ENCODE assay signal across 8 cellular contexts in genomic region chr3:48240000-48240710, GRCh38. TPM values are rescaled to one million over a fixed set of nuclear protein-coding genes. Genes with fewer than 3 reads are reported as not detected.
DNase-seq lines count a peak whose midpoint lies in the region; ATAC-seq and TF ChIP-seq lines count a peak whose summit lies in the region.

No MANE protein-coding gene starts in this region.

- TF ChIP-seq CTCF in heart left ventricle (IDR thresholded peaks at IDR 0.05) (no peak), uterus (IDR thresholded peaks at IDR 0.05) (no peak)

- H3K14ac ChIP-seq in mesenchymal stem cell (ENCODE audit: low read length in 2 of 2): no peak overlapping the region

- H3K36me3 ChIP-seq in heart left ventricle (no peaks in the 10 kb centered on the region), mesenchymal stem cell (ENCODE audit: control insufficient read depth in 1 of 2, insufficient read depth in 2 of 2, low read depth in 1 of 2, low read length in 2 of 2) (no peaks in the 10 kb centered on the region), uterus (no peaks in the 10 kb centered on the region)

- no peak overlapping the region for H2AK5ac ChIP-seq in mesenchymal stem cell (ENCODE audit: low read length, severe bottlenecking)

- no peak overlapping the region for H3K4me2 ChIP-seq in mesenchymal stem cell (ENCODE audit: low read length, poor library complexity, severe bottlenecking)

- H3K4me1 Mint-ChIP-seq in activated T-helper 2 cell treated with anti-CD3 and anti-CD28 coated beads, Interferon-gamma antibody, Interleukin-2, Interleukin-4, amounts not matched to agents 10 μg/mL and 5 μg/mL and 100 μg/mL, durations not matched to agents 14 hours and 24 hours and 36 hours (ENCODE audit: low read depth): peaks cover 17% of the 10 kb centered on the region

- no peak overlapping the region for H2BK15ac ChIP-seq in mesenchymal stem cell (ENCODE audit: low read depth, poor library complexity, severe bottlenecking)

- H3K27me3 Mint-ChIP-seq in activated T-helper 2 cell treated with anti-CD3 and anti-CD28 coated beads, Interferon-gamma antibody, Interleukin-2, Interleukin-4, amounts not matched to agents 10 μg/mL and 5 μg/mL and 100 μg/mL, durations not matched to agents 14 hours and 24 hours and 36 hours (ENCODE audit: low read depth): no peaks in the 10 kb centered on the region

- H3K27me3 ChIP-seq in heart left ventricle (no peaks in the 10 kb centered on the region), mesenchymal stem cell (ENCODE audit: control insufficient read depth in 1 of 2, insufficient read depth in 1 of 2, low read length in 2 of 2) (no peaks in the 10 kb centered on the region), uterus (no peaks in the 10 kb centered on the region)

- no peak overlapping the region for H4K91ac ChIP-seq in mesenchymal stem cell (ENCODE audit: low read length)

- intact Hi-C loops in heart left ventricle (cut with DNase I): loop anchor here in 1 of 10 donors (10.0 kb wide), 1 partner anchor 45 kb away; no protein-coding TSS in a partner anchor
- intact Hi-C loops in left cardiac atrium (cut with DNase I): no loop called here
- intact Hi-C loops in activated T-helper 2 cell treated with anti-CD3 and anti-CD28 coated beads, Interferon-gamma antibody, Interleukin-2, Interleukin-4, amounts not matched to agents 10 μg/mL and 5 μg/mL and 100 μg/mL, durations not matched to agents 14 hours and 24 hours and 36 hours (cut with micrococcal nuclease): loop anchor here (2.0 to 10.0 kb wide), 2 partner anchors 61 to 315 kb away; partner anchors contain the start of genes NME6 and PFKFB4
- intact Hi-C loops in uterus (cut with DNase I; ENCODE audit: low total_unique reads): no loop called here

- no peak overlapping the region for H3K4ac ChIP-seq in mesenchymal stem cell (ENCODE audit: low read depth in 1 of 2, low read length in 2 of 2)

- H3K18ac ChIP-seq in mesenchymal stem cell (ENCODE audit: low read depth in 1 of 2, low read length in 2 of 2): no peak overlapping the region

- 76 to 81% (median 78%) methylated on average over 15 of the region's 15 CpGs for WGBS in heart left ventricle, 4 donors
- WGBS in mesenchymal stem cell: 65% methylated on average over 15 of the region's 15 CpGs

- ATAC-seq in heart left ventricle (no peak), left cardiac atrium (no peak), GM21360 (IDR thresholded peaks at IDR 0.05; ENCODE audit: unreplicated experiment) (no peak)

- H3K4me3 ChIP-seq in heart left ventricle (peak overlapping the region in 10 of 12 donors; percentile 66 to 91 (median 81)), mesenchymal stem cell (ENCODE audit: insufficient read depth in 1 of 2, low read depth in 1 of 2, low read length in 2 of 2) (peak overlapping the region in 1 of 2 experiments; percentile 97), uterus (no peak overlapping the region)

- peak overlapping the region; percentile 43 for H3K4me3 Mint-ChIP-seq in activated T-helper 2 cell treated with anti-CD3 and anti-CD28 coated beads, Interferon-gamma antibody, Interleukin-2, Interleukin-4, amounts not matched to agents 10 μg/mL and 5 μg/mL and 100 μg/mL, durations not matched to agents 14 hours and 24 hours and 36 hours (ENCODE audit: low read depth)

- peak overlapping the region; percentile 91 for H3K9ac ChIP-seq in mesenchymal stem cell (ENCODE audit: low read length)

- DNase-seq in heart left ventricle (peak in 1 of 5 donors; percentile 30), left cardiac atrium (no peak), mesenchymal stem cell (no peak), uterus (no peak), NCI-H2196 (lab: John Stamatoyannopoulos, UW; ENCODE audit: unreplicated experiment) (no peak), NCI-H2196 treated with DMSO at 0.1 percent for 48 hours (lab: John Stamatoyannopoulos, UW; ENCODE audit: unreplicated experiment) (no peak)
- no peak for DNase-seq in activated T-helper 2 cell treated with anti-CD3 and anti-CD28 coated beads, Interferon-gamma antibody, Interleukin-2, Interleukin-4, amounts not matched to agents 10 μg/mL and 5 μg/mL and 100 μg/mL, durations not matched to agents 14 hours and 24 hours and 36 hours (ENCODE audit: low spot score)

- no peak overlapping the region for H2BK12ac ChIP-seq in mesenchymal stem cell (ENCODE audit: low read length in 2 of 2)

- H3K27ac Mint-ChIP-seq in activated T-helper 2 cell treated with anti-CD3 and anti-CD28 coated beads, Interferon-gamma antibody, Interleukin-2, Interleukin-4, amounts not matched to agents 10 μg/mL and 5 μg/mL and 100 μg/mL, durations not matched to agents 14 hours and 24 hours and 36 hours: peak overlapping the region; percentile 96

- H3K36me3 Mint-ChIP-seq in activated T-helper 2 cell treated with anti-CD3 and anti-CD28 coated beads, Interferon-gamma antibody, Interleukin-2, Interleukin-4, amounts not matched to agents 10 μg/mL and 5 μg/mL and 100 μg/mL, durations not matched to agents 14 hours and 24 hours and 36 hours (ENCODE audit: low read depth): peaks cover 9% of the 10 kb centered on the region

- H3K27ac ChIP-seq in heart left ventricle (peak overlapping the region in 9 of 12 donors; percentile 67 to 89 (median 81)), mesenchymal stem cell (ENCODE audit: low read length, poor library complexity, severe bottlenecking) (no peak overlapping the region), uterus (peak overlapping the region; percentile 69 to 82)

- H3K9me3 ChIP-seq in heart left ventricle (no peaks in the 10 kb centered on the region), mesenchymal stem cell (ENCODE audit: control insufficient read depth, low read length) (no peaks in the 10 kb centered on the region), uterus (no peaks in the 10 kb centered on the region)

- H3K79me1 ChIP-seq in mesenchymal stem cell (replicated peaks; ENCODE audit: low read length, poor library complexity, severe bottlenecking): peaks cover 4% of the 10 kb centered on the region

- H3K9me3 Mint-ChIP-seq in activated T-helper 2 cell treated with anti-CD3 and anti-CD28 coated beads, Interferon-gamma antibody, Interleukin-2, Interleukin-4, amounts not matched to agents 10 μg/mL and 5 μg/mL and 100 μg/mL, durations not matched to agents 14 hours and 24 hours and 36 hours: no peaks in the 10 kb centered on the region

- no peak for TF ChIP-seq POLR2A in heart left ventricle (IDR thresholded peaks at IDR 0.05)
- no peak for TF ChIP-seq POLR2A in uterus (IDR thresholded peaks at IDR 0.05)

- peaks cover 0 to 28% (median 11%) of the 10 kb centered on the region in 12 donors for H3K4me1 ChIP-seq in heart left ventricle
- H3K4me1 ChIP-seq in mesenchymal stem cell (ENCODE audit: control insufficient read depth, insufficient read depth, low read depth, low read length): peaks cover 2% of the 10 kb centered on the region
- peaks cover 0 to 3% of the 10 kb centered on the region in 2 donors for H3K4me1 ChIP-seq in uterus

- H3K23ac ChIP-seq in mesenchymal stem cell (ENCODE audit: low read length in 2 of 2): no peak overlapping the region

- no peak overlapping the region for H2BK5ac ChIP-seq in mesenchymal stem cell (ENCODE audit: low read depth, low read length, poor library complexity, severe bottlenecking)

- H4K8ac ChIP-seq in mesenchymal stem cell (ENCODE audit: low read length): no peak overlapping the region

- H2AFZ ChIP-seq in mesenchymal stem cell (ENCODE audit: low read depth, low read length): no peak overlapping the region

- H2BK120ac ChIP-seq in mesenchymal stem cell (ENCODE audit: low read depth, low read length): no peak overlapping the region

RNA-seq across cellular contexts. Expression of gene ZNF589, which starts 0.7 kb away (rescaled TPM):
- 1 to 10 TPM; 2.7 to 7.5 (median 4.8) TPM for total RNA-seq in heart left ventricle
- 1 to 10 TPM; 3.0 to 3.9 TPM for polyA plus RNA-seq in heart left ventricle
- 1 to 10 TPM; 8.2 to 9.2 TPM for total RNA-seq in left cardiac atrium
- total RNA-seq in activated T-helper 2 cell treated with anti-CD3 and anti-CD28 coated beads, Interferon-gamma antibody, Interleukin-2, Interleukin-4, amounts not matched to agents 10 μg/mL and 5 μg/mL and 100 μg/mL, durations not matched to agents 14 hours and 24 hours and 36 hours: 40.2 and 42.8 TPM in 2 replicates
- 4.0 TPM for polyA plus RNA-seq in mesenchymal stem cell (2013, experiment 1 of 2)
- polyA plus RNA-seq in mesenchymal stem cell (2013, experiment 2 of 2): 4.0 TPM
- total RNA-seq in uterus: 10 to 100 TPM in 2 of 4 donors, 1 to 10 TPM in 2; 1.8 to 19.3 (median 10.9) TPM

RNA-seq across cellular contexts. Expression of gene CAMP, which starts 16.9 kb away (rescaled TPM):
- total RNA-seq in heart left ventricle (1 to 10 TPM in 1 of 9 donors, under 1 TPM in 1, not detected in 7; 0.48 to 3.0 TPM), left cardiac atrium (1 to 10 TPM in 1 of 2 donors, under 1 TPM in 1; 0.34 to 2.6 TPM), uterus (1 to 10 TPM in 1 of 4 donors, not detected in 3; 3.1 TPM)
- 1 to 10 TPM in 1 of 2 donors, under 1 TPM in 1; 0.76 to 1.2 TPM for polyA plus RNA-seq in heart left ventricle
- total RNA-seq in activated T-helper 2 cell treated with anti-CD3 and anti-CD28 coated beads, Interferon-gamma antibody, Interleukin-2, Interleukin-4, amounts not matched to agents 10 μg/mL and 5 μg/mL and 100 μg/mL, durations not matched to agents 14 hours and 24 hours and 36 hours: not detected in 2 replicates
- polyA plus RNA-seq in mesenchymal stem cell (2013, experiment 1 of 2): not detected
- 0.05 TPM for polyA plus RNA-seq in mesenchymal stem cell (2013, experiment 2 of 2)

RNA-seq across cellular contexts. Expression of gene CDC25A, which starts 51.9 kb away (rescaled TPM):
- total RNA-seq in heart left ventricle: 1 to 10 TPM in 5 of 9 donors, under 1 TPM in 4; 0.49 to 3.6 (median 1.1) TPM
- under 1 TPM; 0.42 to 0.57 TPM for polyA plus RNA-seq in heart left ventricle
- total RNA-seq in left cardiac atrium: under 1 TPM; 0.65 to 0.94 TPM
- 39.1 and 40.5 TPM in 2 replicates for total RNA-seq in activated T-helper 2 cell treated with anti-CD3 and anti-CD28 coated beads, Interferon-gamma antibody, Interleukin-2, Interleukin-4, amounts not matched to agents 10 μg/mL and 5 μg/mL and 100 μg/mL, durations not matched to agents 14 hours and 24 hours and 36 hours
- polyA plus RNA-seq in mesenchymal stem cell (2013, experiment 1 of 2): 1.7 TPM
- polyA plus RNA-seq in mesenchymal stem cell (2013, experiment 2 of 2): 2.0 TPM
- 10 to 100 TPM in 1 of 4 donors, under 1 TPM in 1, not detected in 2; 0.67 to 10.5 TPM for total RNA-seq in uterus

Comparison
In these comparisons a context has a peak if more than half of its experiments do, and no peak if none do; other contexts are left out.
1. H3K4me3 ChIP-seq: peak in heart left ventricle (10 of 12); none in uterus (0 of 2).